In genomic region chr9:99819123-99819483, GRCh38 we compare ENCODE assay signal across 8 cellular contexts. TPM values are rescaled to one million over a fixed set of nuclear protein-coding genes. Genes with fewer than 3 reads are reported as not detected.
A peak's percentile ranks its signal among the peaks of the same experiment; 100 is the strongest.
DNase-seq lines count a peak whose midpoint lies in the region; ATAC-seq lines count a peak whose summit lies in the region.

No MANE protein-coding gene starts in this region.

- no peaks in the 10 kb centered on the region for H3K27me3 ChIP-seq in stomach smooth muscle (ENCODE audit: control insufficient read depth in 1 of 2, insufficient read depth in 2 of 2, low read length in 2 of 2)

- peak overlapping the region; percentile 87 to 90 for H3K9ac ChIP-seq in stomach smooth muscle (ENCODE audit: low read length in 2 of 2)

- peak overlapping the region; percentile 94 for H3K27ac ChIP-seq in stomach smooth muscle (ENCODE audit: low read length)

- H3K27me3 Mint-ChIP-seq in activated T-cell treated with anti-CD3 and anti-CD28 coated beads, Interleukin-2, amount 50 U/mL, for 4 hours (ENCODE audit: low read depth) = peaks cover 6% of the 10 kb centered on the region

- peak overlapping the region; percentile 96 for H3K4me3 Mint-ChIP-seq in activated T-cell treated with anti-CD3 and anti-CD28 coated beads, Interleukin-2, amount 50 U/mL, for 4 hours

- H3K4me1 ChIP-seq in stomach smooth muscle (ENCODE audit: control insufficient read depth, insufficient read depth, low read length) = peaks cover 27% of the 10 kb centered on the region

- intact Hi-C loops in posterior cingulate gyrus (cut with DNase I) = loop anchor here (10.0 kb wide), 1 partner anchor 564 kb away; no protein-coding TSS in a partner anchor

- no peaks in the 10 kb centered on the region for H3K36me3 Mint-ChIP-seq in activated T-cell treated with anti-CD3 and anti-CD28 coated beads, Interleukin-2, amount 50 U/mL, for 4 hours (ENCODE audit: insufficient read depth)

- H3K4me1 Mint-ChIP-seq in activated T-cell treated with anti-CD3 and anti-CD28 coated beads, Interleukin-2, amount 50 U/mL, for 4 hours (ENCODE audit: low read depth) = peaks cover 46% of the 10 kb centered on the region

- peak in 1 of 2 donors; percentile 61 for ATAC-seq in activated T-cell treated with anti-CD3 and anti-CD28 coated beads, Interleukin-2, amount 50 U/mL, for 4 hours
- ATAC-seq in HG02884 (IDR thresholded peaks at IDR 0.05; ENCODE audit: unreplicated experiment) = no peak

- no peaks in the 10 kb centered on the region for H3K36me3 ChIP-seq in stomach smooth muscle (ENCODE audit: control insufficient read depth in 2 of 2, insufficient read depth in 2 of 2, low read length in 2 of 2)

- H3K9me3 ChIP-seq in stomach smooth muscle (ENCODE audit: control insufficient read depth in 2 of 2, low read length in 2 of 2) = no peaks in the 10 kb centered on the region

- H3K9me3 Mint-ChIP-seq in activated T-cell treated with anti-CD3 and anti-CD28 coated beads, Interleukin-2, amount 50 U/mL, for 4 hours = no peaks in the 10 kb centered on the region

- DNase-seq in activated T-cell treated with anti-CD3 and anti-CD28 coated beads for 4 hours (peak; percentile 84), KG1 (lab: John Stamatoyannopoulos, UW) (no peak), posterior cingulate gyrus (no peak)
- no peak for DNase-seq in activated T-cell treated with anti-CD3 and anti-CD28 coated beads, Interleukin-2, amount 50 U/mL, for 1 hour
- DNase-seq in activated T-cell treated with anti-CD3 and anti-CD28 coated beads, Interleukin-2, amount 50 U/mL, for 4 hours = no peak

- peak overlapping the region; percentile 73 for H3K4me3 ChIP-seq in iPS-11a (ENCODE audit: low read depth, low read length)
- H3K4me3 ChIP-seq in stomach smooth muscle (ENCODE audit: low read length in 2 of 2) = peak overlapping the region; percentile 84 to 88

RNA-seq across cellular contexts. Expression of gene NR4A3, which starts 2.6 kb away (rescaled TPM):
- 10 to 100 TPM; 23.2 to 26.5 (median 24.9) TPM for total RNA-seq in activated T-cell treated with anti-CD3 and anti-CD28 coated beads, Interleukin-2, amount 50 U/mL, for 4 hours
